Comparison of ENCODE assay signal across 17 cellular contexts in genomic region chr9:126663661-126664072, GRCh38. TPM values are rescaled to one million over a fixed set of nuclear protein-coding genes. Genes with fewer than 3 reads are reported as not detected.
A peak's percentile ranks its signal among the peaks of the same experiment; 100 is the strongest.
DNase-seq lines count a peak whose midpoint lies in the region; ATAC-seq and TF ChIP-seq lines count a peak whose summit lies in the region.
"Had no signal": no experiment of that assay in that cellular context is flagged by ENCODE, and none has a peak within 500 bp of the region (broad histone marks: within the 10 kb centered on the region; RNA-seq: fewer than 3 reads in every experiment).

No MANE protein-coding gene starts in this region.

- ATAC-seq in activated CD8-positive, alpha-beta memory T cell treated with anti-CD3 and anti-CD28 coated beads, Interleukin-2, amount 10 ng/mL, durations not matched to agents 7 days and 5 days: no peak
- ATAC-seq in HG02763 (IDR thresholded peaks at IDR 0.05; ENCODE audit: unreplicated experiment): no peak
- ATAC-seq: HCT116 had no signal

- no peaks in the 10 kb centered on the region for H3K9me3 Mint-ChIP-seq in activated CD8-positive, alpha-beta memory T cell treated with anti-CD3 and anti-CD28 coated beads, Interleukin-2, amount 10 ng/mL, durations not matched to agents 7 days and 5 days (ENCODE audit: low read depth)
- H3K9me3 Mint-ChIP-seq: CD8-positive, alpha-beta memory T cell; dendritic cell treated with granulocyte-macrophage colony-stimulating factor and Interleukin-4, amounts not matched to agents 40 ng/mL and 50 ng/mL, for 4 days; neural progenitor cell had no signal

- no peak overlapping the region for H3K4me3 Mint-ChIP-seq in activated CD8-positive, alpha-beta memory T cell treated with anti-CD3 and anti-CD28 coated beads, Interleukin-2, amount 10 ng/mL, durations not matched to agents 7 days and 5 days
- H3K4me3 Mint-ChIP-seq: CD8-positive, alpha-beta memory T cell; dendritic cell treated with granulocyte-macrophage colony-stimulating factor and Interleukin-4, amounts not matched to agents 40 ng/mL and 50 ng/mL, for 4 days had no signal

- no peak overlapping the region for H3K4me3 ChIP-seq in MG63
- H3K4me3 ChIP-seq: neural progenitor cell, prostate gland had no signal

- H3K36me3 Mint-ChIP-seq in activated CD8-positive, alpha-beta memory T cell treated with anti-CD3 and anti-CD28 coated beads, Interleukin-2, amount 10 ng/mL, durations not matched to agents 7 days and 5 days: no peaks in the 10 kb centered on the region
- H3K36me3 Mint-ChIP-seq: CD8-positive, alpha-beta memory T cell; neural progenitor cell had no signal

- peak overlapping the region; percentile 4 for H3K27ac ChIP-seq in C4-2B
- H3K27ac ChIP-seq: neural progenitor cell, prostate gland had no signal

- no peaks in the 10 kb centered on the region for H3K27me3 ChIP-seq in MG63

- POLR2A ChIA-PET in HEK293T (lab: Yijun Ruan, JAX): no interaction called here

- H3K4me1 Mint-ChIP-seq in activated CD8-positive, alpha-beta memory T cell treated with anti-CD3 and anti-CD28 coated beads, Interleukin-2, amount 10 ng/mL, durations not matched to agents 7 days and 5 days: no peaks in the 10 kb centered on the region

- DNase-seq in MG63: peak; percentile 64
- DNase-seq in amniotic epithelial cell (ENCODE audit: low read depth): peak; percentile 5
- DNase-seq in mucosa of gallbladder (ENCODE audit: low spot score): peak; percentile 15
- no peak for DNase-seq in activated CD4-positive, alpha-beta T cell treated with anti-CD3 and anti-CD28 coated beads, Interleukin-2, amount 50 U/mL, for 48 hours
- no peak for DNase-seq in activated CD8-positive, alpha-beta memory T cell treated with anti-CD3 and anti-CD28 coated beads, Interleukin-2, amount 10 ng/mL, durations not matched to agents 7 days and 5 days
- no peak for DNase-seq in HEK293T (ENCODE audit: extremely low spot score)
- DNase-seq: CD8-positive, alpha-beta memory T cell; erythroblast; KBM-7; NCI-H1417; NCI-H2227 treated with DMSO at 0.1 percent for 48 hours had no signal

- H3K9me3 ChIP-seq in MG63: no peaks in the 10 kb centered on the region
- H3K9me3 ChIP-seq: prostate gland had no signal

- H3K36me3 ChIP-seq in MG63: no peaks in the 10 kb centered on the region
- H3K36me3 ChIP-seq: neural progenitor cell, prostate gland had no signal

- no peak for TF ChIP-seq CTCF in C4-2B (conservative IDR thresholded peaks at IDR 0.05)

- peaks cover 32% of the 10 kb centered on the region for H3K27me3 Mint-ChIP-seq in activated CD8-positive, alpha-beta memory T cell treated with anti-CD3 and anti-CD28 coated beads, Interleukin-2, amount 10 ng/mL, durations not matched to agents 7 days and 5 days

- CTCF ChIA-PET in activated CD8-positive, alpha-beta memory T cell treated with anti-CD3 and anti-CD28 coated beads, Interleukin-2, amount 10 ng/mL, durations not matched to agents 7 days and 5 days (lab: Charles Lee): interaction anchor here (1.3 kb wide), 1 partner anchor 27 kb away, joined by 3 read pairs; no protein-coding TSS in a partner anchor
- CTCF ChIA-PET in HEK293T (lab: Yijun Ruan, JAX): no interaction called here

- no peak overlapping the region for H3K27ac Mint-ChIP-seq in activated CD8-positive, alpha-beta memory T cell treated with anti-CD3 and anti-CD28 coated beads, Interleukin-2, amount 10 ng/mL, durations not matched to agents 7 days and 5 days
- H3K27ac Mint-ChIP-seq: CD8-positive, alpha-beta memory T cell; dendritic cell treated with granulocyte-macrophage colony-stimulating factor and Interleukin-4, amounts not matched to agents 40 ng/mL and 50 ng/mL, for 4 days; neural progenitor cell had no signal

TF ChIP-seq in HEK293T, 16 proteins besides CTCF, POLR2A, EP300 and RAD21:
- TF ChIP-seq FOXM1 (IDR thresholded peaks at IDR 0.05; ENCODE audit: borderline replicate concordance) (no peak), ELF4 (IDR thresholded peaks at IDR 0.05) (no peak), PKNOX1 (IDR thresholded peaks at IDR 0.05) (no peak), ARNT (IDR thresholded peaks at IDR 0.05) (no peak), HDGF (IDR thresholded peaks at IDR 0.05; ENCODE audit: borderline replicate concordance) (no peak), FOXA1 (IDR thresholded peaks at IDR 0.05) (no peak), LEF1 (IDR thresholded peaks at IDR 0.05; ENCODE audit: borderline replicate concordance) (no peak), L3MBTL2 (conservative IDR thresholded peaks at IDR 0.05) (no peak)

RNA-seq across cellular contexts. Expression of gene LMX1B, which starts 49.9 kb away (rescaled TPM):
- total RNA-seq in MG63 (2014; rRNA removed; shearing (Covaris generic); ENCODE audit: low replicate concordance): 0.69 and 1.6 TPM in 2 replicates
- total RNA-seq in mucosa of gallbladder: 0.17 TPM
- total RNA-seq in activated CD8-positive, alpha-beta memory T cell treated with anti-CD3 and anti-CD28 coated beads, Interleukin-2, amount 10 ng/mL, durations not matched to agents 7 days and 5 days: not detected
- total RNA-seq: CD8-positive, alpha-beta memory T cell had no signal

Comparison
In these comparisons a context has a peak if more than half of its experiments do, and no peak if none do; other contexts are left out.
1. DNase-seq: peak in MG63 (single experiment), amniotic epithelial cell (single experiment) and mucosa of gallbladder (single experiment); none in activated CD4-positive, alpha-beta T cell treated with anti-CD3 and anti-CD28 coated beads, Interleukin-2, amount 50 U/mL, for 48 hours (0 of 2), activated CD8-positive, alpha-beta memory T cell treated with anti-CD3 and anti-CD28 coated beads, Interleukin-2, amount 10 ng/mL, durations not matched to agents 7 days and 5 days (single experiment) and HEK293T (single experiment).